In the genomic region with DNA sequence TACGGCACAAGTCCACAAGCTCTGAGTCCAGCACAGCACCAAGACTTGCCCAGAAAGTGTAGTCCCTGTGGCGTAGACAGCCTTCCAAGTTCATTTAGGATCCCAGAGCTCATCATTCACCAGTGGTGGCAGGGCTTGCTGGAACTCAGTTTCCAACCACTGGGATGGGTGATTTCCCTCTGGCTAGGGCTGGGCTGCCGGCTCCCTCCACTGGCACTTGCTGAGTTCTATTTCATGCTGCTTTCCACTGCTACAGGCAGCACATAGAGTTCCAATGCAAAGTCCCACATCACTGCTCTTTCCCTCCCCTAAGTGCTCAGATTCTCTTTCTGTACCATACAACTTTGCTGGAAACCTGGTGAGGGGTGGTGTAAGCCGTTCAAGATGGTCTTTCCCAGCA, we compare ENCODE assay signal across 30 cellular contexts.
"Had no signal": no experiment of that assay in that cellular context is flagged by ENCODE, and none has a peak within 500 bp of the region (broad histone marks: within the 10 kb centered on the region; RNA-seq: fewer than 3 reads in every experiment).

No MANE protein-coding gene starts in this region.

- H3K27ac Mint-ChIP-seq: activated CD4-positive, alpha-beta memory T cell treated with anti-CD3 and anti-CD28 coated beads for 36 hours; activated CD4-positive, alpha-beta T cell treated with anti-CD3 and anti-CD28 coated beads, Interleukin-2, amount 10 ng/mL, durations not matched to agents 24 days and 14 days; activated naive CD4-positive, alpha-beta T cell treated with anti-CD3 and anti-CD28 coated beads, Interleukin-2, amount 50 U/mL, for 24 hours; activated naive CD8-positive, alpha-beta T cell treated with anti-CD3 and anti-CD28 coated beads, Interleukin-2, amount 50 U/mL, for 24 hours; activated T-helper 2 cell treated with anti-CD3 and anti-CD28 coated beads, Interferon-gamma antibody, Interleukin-2, Interleukin-4, amounts not matched to agents 10 μg/mL and 5 μg/mL and 100 μg/mL, durations not matched to agents 14 hours and 24 hours and 36 hours; naive thymus-derived CD4-positive, alpha-beta T cell; progenitor cell of endocrine pancreas; stimulated activated effector memory CD8-positive, alpha-beta T cell treated with anti-CD3 and anti-CD28 coated beads, Interleukin-12 subunit alpha, Interleukin-12 subunit beta, amount 100 ng/mL, for 72 hours; stimulated activated naive CD8-positive, alpha-beta T cell treated with anti-CD3 and anti-CD28 coated beads, Interleukin-15, Interleukin-2, amounts not matched to agents 100 ng/mL and 50 ng/mL, for 24 hours; T-helper 1 cell treated with Interleukin-12 subunit alpha and Interleukin-12 subunit beta and Interleukin-4 antibody, amounts not matched to agents 30 μg/mL and 1 μg/mL, for 36 hours had no signal

- H3K4me1 Mint-ChIP-seq: activated CD4-positive, alpha-beta T cell treated with anti-CD3 and anti-CD28 coated beads, Interleukin-2, amount 10 ng/mL, durations not matched to agents 24 days and 14 days; activated naive CD4-positive, alpha-beta T cell treated with anti-CD3 and anti-CD28 coated beads, Interleukin-2, amount 50 U/mL, for 24 hours; activated naive CD8-positive, alpha-beta T cell treated with anti-CD3 and anti-CD28 coated beads, Interleukin-2, amount 50 U/mL, for 24 hours; naive thymus-derived CD4-positive, alpha-beta T cell; stimulated activated effector memory CD8-positive, alpha-beta T cell treated with anti-CD3 and anti-CD28 coated beads, Interleukin-12 subunit alpha, Interleukin-12 subunit beta, amount 100 ng/mL, for 72 hours had no signal

- H3K36me3 Mint-ChIP-seq: activated CD4-positive, alpha-beta memory T cell treated with anti-CD3 and anti-CD28 coated beads for 36 hours; activated naive CD4-positive, alpha-beta T cell treated with anti-CD3 and anti-CD28 coated beads, Interleukin-2, amount 50 U/mL, for 24 hours; naive thymus-derived CD4-positive, alpha-beta T cell; stimulated activated effector memory CD8-positive, alpha-beta T cell treated with anti-CD3 and anti-CD28 coated beads, Interleukin-12 subunit alpha, Interleukin-12 subunit beta, amount 100 ng/mL, for 72 hours had no signal

- DNase-seq: activated CD4-positive, alpha-beta memory T cell treated with anti-CD3 and anti-CD28 coated beads for 36 hours; activated CD4-positive, alpha-beta T cell treated with anti-CD3 and anti-CD28 coated beads, Interleukin-2, amount 10 ng/mL, durations not matched to agents 24 days and 14 days; activated CD4-positive, CD25-positive, alpha-beta regulatory T cell treated with anti-CD3 and anti-CD28 coated beads, Interleukin-2, amount 50 U/mL, for 72 hours; activated naive CD8-positive, alpha-beta T cell treated with anti-CD3 and anti-CD28 coated beads, Interleukin-2, amount 50 U/mL, for 24 hours; activated T-cell treated with anti-CD3 and anti-CD28 coated beads, Interleukin-2, amount 50 U/mL, for 4 hours; amygdala; central memory CD4-positive, alpha-beta T cell; colonic mucosa; effector CD8-positive, alpha-beta T cell; left cardiac atrium; midbrain; naive thymus-derived CD4-positive, alpha-beta T cell; ovary; right lobe of liver; stimulated activated CD4-positive, alpha-beta T cell treated with anti-CD3 and anti-CD28 coated beads, Interleukin-12 subunit alpha, Interleukin-12 subunit beta, amount 100 ng/mL, for 4 hours; stimulated activated CD4-positive, alpha-beta T cell treated with anti-CD3 and anti-CD28 coated beads, Interleukin-4, amount 100 ng/mL, for 24 hours; SW 1271; T-helper 9 cell; trophoblast cell; uterus had no signal

- H3K4me1 ChIP-seq: breast epithelium, colonic mucosa, right lobe of liver, uterus had no signal

- H3K4me3 ChIP-seq: breast epithelium, colonic mucosa, ovary, right lobe of liver, skin epidermis, thoracic aorta, uterus had no signal

- H3K27ac ChIP-seq: breast epithelium, colonic mucosa, ovary, right lobe of liver, skin epidermis, thoracic aorta, uterus, VCaP had no signal

- H3K27me3 ChIP-seq: breast epithelium, colonic mucosa, ovary, right lobe of liver, uterus had no signal

- H3K4me3 Mint-ChIP-seq: activated CD4-positive, alpha-beta memory T cell treated with anti-CD3 and anti-CD28 coated beads for 36 hours; activated CD4-positive, alpha-beta T cell treated with anti-CD3 and anti-CD28 coated beads, Interleukin-2, amount 10 ng/mL, durations not matched to agents 24 days and 14 days; activated naive CD4-positive, alpha-beta T cell treated with anti-CD3 and anti-CD28 coated beads, Interleukin-2, amount 50 U/mL, for 24 hours; activated naive CD8-positive, alpha-beta T cell treated with anti-CD3 and anti-CD28 coated beads, Interleukin-2, amount 50 U/mL, for 24 hours; activated T-cell treated with anti-CD3 and anti-CD28 coated beads, Interleukin-2, amount 50 U/mL, for 4 hours; naive thymus-derived CD4-positive, alpha-beta T cell; stimulated activated effector memory CD8-positive, alpha-beta T cell treated with anti-CD3 and anti-CD28 coated beads, Interleukin-12 subunit alpha, Interleukin-12 subunit beta, amount 100 ng/mL, for 72 hours; stimulated activated naive CD8-positive, alpha-beta T cell treated with anti-CD3 and anti-CD28 coated beads, Interleukin-15, Interleukin-2, amounts not matched to agents 100 ng/mL and 50 ng/mL, for 24 hours; T-helper 1 cell treated with Interleukin-12 subunit alpha and Interleukin-12 subunit beta and Interleukin-4 antibody, amounts not matched to agents 30 μg/mL and 1 μg/mL, for 36 hours had no signal

- H3K36me3 ChIP-seq: breast epithelium, colonic mucosa, ovary, right lobe of liver, thoracic aorta, uterus had no signal

- H3K9me3 ChIP-seq: colonic mucosa, ovary, right lobe of liver, thoracic aorta, uterus had no signal

- H3K27me3 Mint-ChIP-seq: activated CD4-positive, alpha-beta memory T cell treated with anti-CD3 and anti-CD28 coated beads for 36 hours; activated CD4-positive, alpha-beta T cell treated with anti-CD3 and anti-CD28 coated beads, Interleukin-2, amount 10 ng/mL, durations not matched to agents 24 days and 14 days; activated naive CD4-positive, alpha-beta T cell treated with anti-CD3 and anti-CD28 coated beads, Interleukin-2, amount 50 U/mL, for 24 hours; activated naive CD8-positive, alpha-beta T cell treated with anti-CD3 and anti-CD28 coated beads, Interleukin-2, amount 50 U/mL, for 24 hours; naive thymus-derived CD4-positive, alpha-beta T cell; progenitor cell of endocrine pancreas; stimulated activated naive CD8-positive, alpha-beta T cell treated with anti-CD3 and anti-CD28 coated beads, Interleukin-15, Interleukin-2, amounts not matched to agents 100 ng/mL and 50 ng/mL, for 24 hours had no signal

- ATAC-seq: activated naive CD8-positive, alpha-beta T cell treated with anti-CD3 and anti-CD28 coated beads, Interleukin-2, amount 50 U/mL, for 24 hours; activated T-cell treated with anti-CD3 and anti-CD28 coated beads, Interleukin-2, amount 50 U/mL, for 4 hours; left cardiac atrium; naive thymus-derived CD4-positive, alpha-beta T cell; stimulated activated effector memory CD8-positive, alpha-beta T cell treated with anti-CD3 and anti-CD28 coated beads, Interleukin-12 subunit alpha, Interleukin-12 subunit beta, amount 100 ng/mL, for 72 hours had no signal
